Comparison of ENCODE assay signal across 18 cellular contexts in the genomic region with DNA sequence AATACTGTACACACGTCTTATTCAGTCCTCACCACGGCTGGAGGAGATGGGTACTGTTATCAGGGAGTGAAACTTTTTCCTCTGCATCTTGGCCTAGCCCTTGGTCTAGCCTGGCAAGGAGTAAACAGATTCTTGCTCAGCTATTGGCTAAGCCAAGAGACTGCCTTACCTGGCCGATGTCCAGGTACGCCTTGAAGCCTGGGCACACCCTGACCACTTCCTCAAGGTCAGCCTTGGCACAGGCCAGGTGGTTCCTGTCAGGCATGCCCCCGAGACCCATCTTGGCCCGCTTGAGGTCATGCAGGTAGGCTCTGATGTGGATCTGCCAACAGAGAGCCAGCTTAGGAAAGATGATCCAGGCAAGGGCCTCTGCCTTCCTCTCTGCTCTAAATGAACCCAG. TPM values are rescaled to one million over a fixed set of nuclear protein-coding genes. Genes with fewer than 3 reads are reported as not detected.
DNase-seq lines count a peak whose midpoint lies in the region; ATAC-seq and TF ChIP-seq lines count a peak whose summit lies in the region.
"Had no signal": no experiment of that assay in that cellular context is flagged by ENCODE, and none has a peak within 500 bp of the region (broad histone marks: within the 10 kb centered on the region; RNA-seq: fewer than 3 reads in every experiment).

No MANE protein-coding gene starts in this region.

- no peak overlapping the region for H3K4me2 ChIP-seq in mammary epithelial cell (ENCODE audit: insufficient read depth, low read depth, low read length)
- H3K4me2 ChIP-seq: A549 had no signal

- H3K9me3 ChIP-seq in T-helper 17 cell (ENCODE audit: control insufficient read depth, low read length, poor library complexity, severe bottlenecking) (no peaks in the 10 kb centered on the region), mammary epithelial cell (replicated peaks; ENCODE audit: insufficient read depth, low read length) (no peaks in the 10 kb centered on the region)
- H3K9me3 ChIP-seq: A549, BE2C, Caco-2, HAP-1 had no signal

- in situ Hi-C loops in mammary epithelial cell (cut with MboI; ENCODE audit: low sequenced_read_pairs in 2 of 2): no loop called here

- TF ChIP-seq CTCF in type B pancreatic cell (conservative IDR thresholded peaks at IDR 0.05) (no peak), mammary epithelial cell (conservative IDR thresholded peaks at IDR 0.05 in 1 of 2, IDR thresholded peaks at IDR 0.05 in 1 of 2; ENCODE audit: extremely low read depth in 1 of 2, insufficient read depth in 1 of 2, low read depth in 1 of 2, low read length in 2 of 2) (no peak)

- H3K4me1 Mint-ChIP-seq in T-helper 17 cell (peaks cover 11% of the 10 kb centered on the region), type B pancreatic cell (ENCODE audit: unreplicated experiment) (no peaks in the 10 kb centered on the region), T-cell (peaks cover 0 to 2% (median 0%) of the 10 kb centered on the region in 3 donors)
- H3K4me1 Mint-ChIP-seq in central memory CD8-positive, alpha-beta T cell: peaks cover 10% of the 10 kb centered on the region
- H3K4me1 Mint-ChIP-seq: CD14-positive monocyte had no signal

- POLR2A ChIA-PET in T-cell (lab: Charles Lee): no interaction called here

- intact Hi-C loops in mammary epithelial cell (cut with micrococcal nuclease): no loop called here

- H4K20me1 ChIP-seq in mammary epithelial cell (ENCODE audit: insufficient read depth, low read length): no peaks in the 10 kb centered on the region

- H3K4me3 Mint-ChIP-seq in T-helper 17 cell (no peak overlapping the region), type B pancreatic cell (no peak overlapping the region), T-cell (no peak overlapping the region)
- H3K4me3 Mint-ChIP-seq in central memory CD8-positive, alpha-beta T cell: no peak overlapping the region
- H3K4me3 Mint-ChIP-seq: CD14-positive monocyte; CD8-positive, alpha-beta memory T cell had no signal

- no peak for DNase-seq in T-helper 17 cell
- DNase-seq in central memory CD8-positive, alpha-beta T cell (ENCODE audit: low spot score in 2 of 2): no peak
- DNase-seq in mucosa of gallbladder (ENCODE audit: low spot score): peak; percentile 26
- DNase-seq in type B pancreatic cell (ENCODE audit: extremely low spot score, unreplicated experiment): no peak
- DNase-seq in stimulated activated CD4-positive, alpha-beta T cell treated with anti-CD3 and anti-CD28 coated beads, Interleukin-12 subunit alpha, Interleukin-12 subunit beta, amount 100 ng/mL, for 4 hours: no peak
- no peak for DNase-seq in T-cell
- no peak for DNase-seq in mammary epithelial cell
- DNase-seq in iPS-NIHi7 (ENCODE audit: extremely low spot score): no peak
- DNase-seq: BE2C; Caco-2; CD8-positive, alpha-beta memory T cell; DND-41; GDM1 had no signal

- ATAC-seq in T-helper 17 cell: no peak
- no peak for ATAC-seq in central memory CD8-positive, alpha-beta T cell (replicated peaks; ENCODE audit: extremely low read depth, poor library complexity, severe bottlenecking)
- ATAC-seq in T-cell (replicated peaks in 1 of 4): no peak
- ATAC-seq: A549 had no signal

- no peaks in the 10 kb centered on the region for H3K79me2 ChIP-seq in mammary epithelial cell (ENCODE audit: insufficient read depth, low read length)

- no peaks in the 10 kb centered on the region for H3K36me3 ChIP-seq in mammary epithelial cell (ENCODE audit: insufficient read depth, low read length)
- H3K36me3 ChIP-seq: BE2C, HAP-1 had no signal

- BruUV-seq in mammary epithelial cell (replicated peaks; lab: Mats Ljungman, UMichigan): no TSS peak

- H3K27ac ChIP-seq in mammary epithelial cell (ENCODE audit: insufficient read depth, low read depth, low read length): no peak overlapping the region
- H3K27ac ChIP-seq: A549 had no signal

- peaks cover 4% of the 10 kb centered on the region for H3K4me1 ChIP-seq in mammary epithelial cell (ENCODE audit: insufficient read depth, low read length)
- H3K4me1 ChIP-seq: A549, BE2C, Caco-2, HAP-1 had no signal

- H3K27ac Mint-ChIP-seq in T-helper 17 cell: peak overlapping the region; percentile 2
- peak overlapping the region; percentile 39 for H3K27ac Mint-ChIP-seq in central memory CD8-positive, alpha-beta T cell (ENCODE audit: low read depth)
- peak overlapping the region; percentile 37 for H3K27ac Mint-ChIP-seq in type B pancreatic cell
- no peak overlapping the region for H3K27ac Mint-ChIP-seq in T-cell
- H3K27ac Mint-ChIP-seq: CD14-positive monocyte had no signal

- no peak overlapping the region for H3K9ac ChIP-seq in mammary epithelial cell (ENCODE audit: insufficient read depth, low read length)

- CTCF ChIA-PET in T-cell (lab: Charles Lee): no interaction called here
- CTCF ChIA-PET in mammary epithelial cell (lab: Charles Lee; ENCODE audit: low non-redundant PET): interaction anchor here (0.5 kb wide), 1 partner anchor 19 kb away, joined by 4 read pairs; no protein-coding TSS in a partner anchor

- H3K27me3 Mint-ChIP-seq in T-helper 17 cell (no peaks in the 10 kb centered on the region), type B pancreatic cell (peaks cover 54% of the 10 kb centered on the region), T-cell (no peaks in the 10 kb centered on the region)
- H3K27me3 Mint-ChIP-seq in central memory CD8-positive, alpha-beta T cell: no peaks in the 10 kb centered on the region
- H3K27me3 Mint-ChIP-seq: CD8-positive, alpha-beta memory T cell had no signal

- peaks cover 15% of the 10 kb centered on the region for H3K36me3 Mint-ChIP-seq in T-helper 17 cell (ENCODE audit: low read depth)
- H3K36me3 Mint-ChIP-seq in central memory CD8-positive, alpha-beta T cell (ENCODE audit: insufficient read depth): peaks cover 26% of the 10 kb centered on the region
- H3K36me3 Mint-ChIP-seq in type B pancreatic cell: no peaks in the 10 kb centered on the region
- H3K36me3 Mint-ChIP-seq in T-cell: peaks cover 54% of the 10 kb centered on the region
- H3K36me3 Mint-ChIP-seq: CD14-positive monocyte had no signal

- 100% methylated on average over 5 of the region's 6 CpGs for WGBS in mammary epithelial cell (ENCODE audit: low coverage, missing lambda C conversion rate)

- no peaks in the 10 kb centered on the region for H3K9me3 Mint-ChIP-seq in central memory CD8-positive, alpha-beta T cell
- H3K9me3 Mint-ChIP-seq in type B pancreatic cell: no peaks in the 10 kb centered on the region
- H3K9me3 Mint-ChIP-seq in T-cell: no peaks in the 10 kb centered on the region
- H3K9me3 Mint-ChIP-seq: CD14-positive monocyte; CD8-positive, alpha-beta memory T cell had no signal

- H2AFZ ChIP-seq in mammary epithelial cell (ENCODE audit: low read depth, low read length): no peak overlapping the region

- dilution Hi-C loops in mammary epithelial cell (cut with HindIII; ENCODE audit: low sequenced_read_pairs): no loop called here

- H3K27me3 ChIP-seq in mammary epithelial cell (ENCODE audit: insufficient read depth, low read length): no peaks in the 10 kb centered on the region
- H3K27me3 ChIP-seq: BE2C had no signal

- no peak overlapping the region for H3K4me3 ChIP-seq in mammary epithelial cell (replicated peaks in 1 of 3; ENCODE audit: insufficient read depth in 1 of 3, low read depth in 2 of 3, low read length in 3 of 3)
- H3K4me3 ChIP-seq: A549, HAP-1 had no signal

RNA-seq across cellular contexts. Expression of a gene that starts 17.8 kb away (rescaled TPM):
- total RNA-seq in T-helper 17 cell (under 1 TPM; 0.37 to 0.80 TPM), mucosa of gallbladder (6.3 TPM), type B pancreatic cell (ENCODE audit: low replicate concordance) (9.5 and 10.2 TPM in 2 replicates), T-cell (1 to 10 TPM in 3 of 5 donors, under 1 TPM in 2; 0.68 to 6.6 (median 6.0) TPM), mammary epithelial cell (10 to 100 TPM in 1 of 2 donors, 1 to 10 TPM in 1; 4.5 to 10.3 TPM)
- polyA plus RNA-seq in mammary epithelial cell: 3.5 TPM
- polyA minus RNA-seq in mammary epithelial cell: 11.1 TPM

RNA-seq across cellular contexts. Expression of a gene that starts 19.0 kb away (rescaled TPM):
- total RNA-seq in T-helper 17 cell: 10 to 100 TPM; 10.4 to 11.2 TPM
- 24.9 TPM for total RNA-seq in mucosa of gallbladder
- 7.0 and 12.4 TPM in 2 replicates for total RNA-seq in type B pancreatic cell (ENCODE audit: low replicate concordance)
- total RNA-seq in T-cell: 10 to 100 TPM in 4 of 5 donors, 1 to 10 TPM in 1; 8.4 to 21.0 (median 16.2) TPM
- 10 to 100 TPM in 1 of 2 donors, 1 to 10 TPM in 1; 7.9 to 13.3 TPM for total RNA-seq in mammary epithelial cell
- polyA plus RNA-seq in mammary epithelial cell: 7.0 TPM
- 10.0 TPM for polyA minus RNA-seq in mammary epithelial cell
- total RNA-seq: HT1080 had no signal
- polyA plus RNA-seq: A549, AG04450 had no signal

Comparison
In these comparisons a context has a peak if more than half of its experiments do, and no peak if none do; other contexts are left out.
1. H3K27ac Mint-ChIP-seq: peak in T-helper 17 cell (single experiment), central memory CD8-positive, alpha-beta T cell (single experiment) and type B pancreatic cell (single experiment); none in T-cell (0 of 2).